ENCODE assay signal across 2 cellular contexts in genomic region chr1:9537863-9538668, GRCh38.
TF ChIP-seq lines count a peak whose summit lies in the region.

No MANE protein-coding gene starts in this region.

TF ChIP-seq in SK-N-SH, 30 proteins besides CTCF, POLR2A, EP300 and RAD21 (continued from another document):
- no peak for TF ChIP-seq REST (IDR thresholded peaks at IDR 0.05; ENCODE audit: low read depth, low read length)
- no peak for TF ChIP-seq RXRA (IDR thresholded peaks at IDR 0.05; ENCODE audit: borderline replicate concordance, low read depth)
- TF ChIP-seq MAX (IDR thresholded peaks at IDR 0.05; ENCODE audit: low read depth) = no peak
- TF ChIP-seq USF1 (IDR thresholded peaks at IDR 0.05; ENCODE audit: borderline replicate concordance, low read depth) = no peak
- no peak for TF ChIP-seq TEAD4 (IDR thresholded peaks at IDR 0.05; ENCODE audit: borderline replicate concordance, insufficient read depth)
- no peak for TF ChIP-seq ZBTB33 (IDR thresholded peaks at IDR 0.05; ENCODE audit: borderline replicate concordance, low read depth)

TF ChIP-seq in SK-N-SH treated with all-trans-retinoic acid at 6 μM for 48 hours, 23 proteins besides CTCF, POLR2A, EP300 and RAD21 (continued from another document):
- no peak for TF ChIP-seq CSRNP3 (CRISPR knock-in tag; IDR thresholded peaks at IDR 0.05)
- TF ChIP-seq ZNF70 (CRISPR knock-in tag; IDR thresholded peaks at IDR 0.05) = no peak
- TF ChIP-seq CREB5 (CRISPR knock-in tag; IDR thresholded peaks at IDR 0.05; ENCODE audit: low read depth) = no peak
- no peak for TF ChIP-seq TCF4 (CRISPR knock-in tag; IDR thresholded peaks at IDR 0.05; ENCODE audit: borderline replicate concordance)
- no peak for TF ChIP-seq PPARA (CRISPR knock-in tag; IDR thresholded peaks at IDR 0.05; ENCODE audit: borderline replicate concordance)
TF ChIP-seq in SK-N-SH treated with all-trans-retinoic acid at 6 μM for 48 hours: peak in this region for 0.
